Comparison of ENCODE assay signal across 10 cellular contexts in genomic region chr4:176289561-176289960, GRCh38. TPM values are rescaled to one million over a fixed set of nuclear protein-coding genes. Genes with fewer than 3 reads are reported as not detected.
"Had no signal": no experiment of that assay in that cellular context is flagged by ENCODE, and none has a peak within 500 bp of the region (broad histone marks: within the 10 kb centered on the region; RNA-seq: fewer than 3 reads in every experiment).

No MANE protein-coding gene starts in this region.

- H2AFZ ChIP-seq: GM23248, GM23338 had no signal

- H3K9ac ChIP-seq: GM23248 had no signal

- H3K27ac ChIP-seq: GM23248 had no signal

- FAIRE-seq: H1, H54 had no signal

- DNase-seq: GM23248, GOT3, H7, H9, HCEC 1CT, HFFc6 had no signal

- H3K4me2 ChIP-seq: GM23338 had no signal

- H3K4me3 ChIP-seq: GM23248, GM23338 had no signal

- ATAC-seq: GM23338, HCT116 had no signal

RNA-seq across cellular contexts. Expression of gene ASB5, which starts 20.5 kb away (rescaled TPM):
- total RNA-seq: GM23248, GM23338, H1, H9 had no signal
- polyA plus RNA-seq: GM23248, GM23338 had no signal
